ENCODE assay signal across 9 cellular contexts in genomic region chr16:56547120-56547948, GRCh38. TPM values are rescaled to one million over a fixed set of nuclear protein-coding genes. Genes with fewer than 3 reads are reported as not detected.
DNase-seq lines count a peak whose midpoint lies in the region; ATAC-seq, FAIRE-seq and TF ChIP-seq lines count a peak whose summit lies in the region.
"Had no signal": no experiment of that assay in that cellular context is flagged by ENCODE, and none has a peak within 500 bp of the region (broad histone marks: within the 10 kb centered on the region; RNA-seq: fewer than 3 reads in every experiment).

No MANE protein-coding gene starts in this region.

- peak overlapping the region; percentile 58 for H3K4me3 Mint-ChIP-seq in WTC11
- H3K4me3 Mint-ChIP-seq in natural killer cell treated with Interleukin-12 subunit alpha and Interleukin-12 subunit beta and Interleukin-15 and Interleukin-18, amount 100 ng/mL, for 72 hours = no peak overlapping the region

- peak overlapping the region; percentile 40 for H3K4me2 ChIP-seq in HepG2 (ENCODE audit: low read depth, low read length)

- H3K27me3 ChIP-seq in HepG2 (ENCODE audit: control insufficient read depth in 1 of 2, insufficient read depth in 2 of 2, low read length in 2 of 2) = peaks cover 0 to 14% of the 10 kb centered on the region in 2 experiments; a peak in 2 of 5 replicates
- no peaks in the 10 kb centered on the region for H3K27me3 ChIP-seq in right lobe of liver
- H3K27me3 ChIP-seq: left lung had no signal

- intact Hi-C loops in HepG2 (cut with micrococcal nuclease; ENCODE audit: unreplicated experiment) (no loop called here), right lobe of liver (cut with DNase I) (no loop called here)

- peak overlapping the region; percentile 16 for H2AFZ ChIP-seq in HepG2 (ENCODE audit: low read length)

- DNase-seq in HepG2 (ENCODE audit: low spot score) = no peak
- DNase-seq in right lobe of liver = no peak
- DNase-seq in WTC11 (ENCODE audit: low spot score) = peak; percentile 32
- DNase-seq in iPS DF 4.7 (ENCODE audit: extremely low read depth, low spot score) = peak; percentile 71
- no peak for DNase-seq in natural killer cell treated with Interleukin-12 subunit alpha and Interleukin-12 subunit beta and Interleukin-15 and Interleukin-18, amount 100 ng/mL, for 72 hours (ENCODE audit: low spot score)
- DNase-seq in LoVo (ENCODE audit: low spot score) = no peak
- DNase-seq: left lung had no signal

- ATAC-seq in HepG2 = no peak; the same call in 2 of the 3 replicates
- ATAC-seq in right lobe of liver = no peak
- ATAC-seq in WTC11 = peak; percentile 90
- no peak for ATAC-seq in GM21360 (IDR thresholded peaks at IDR 0.05; ENCODE audit: unreplicated experiment)
- no peak for ATAC-seq in natural killer cell treated with Interleukin-12 subunit alpha and Interleukin-12 subunit beta and Interleukin-15 and Interleukin-18, amount 100 ng/mL, for 72 hours
- no peak for ATAC-seq in GM18502 (IDR thresholded peaks at IDR 0.05; ENCODE audit: poor library complexity, unreplicated experiment)
- ATAC-seq: left lung had no signal

- H3K4me3 ChIP-seq in HepG2 (replicated peaks in 1 of 3; ENCODE audit: insufficient read depth in 1 of 3, low read depth in 2 of 3, low read length in 3 of 3) = no peak overlapping the region
- H3K4me3 ChIP-seq in right lobe of liver = no peak overlapping the region
- H3K4me3 ChIP-seq: left lung had no signal

- H3K36me3 ChIP-seq in HepG2 (replicated peaks in 1 of 2; ENCODE audit: control insufficient read depth in 1 of 2, insufficient read depth in 2 of 2, low read length in 2 of 2) = no peaks in the 10 kb centered on the region
- H3K36me3 ChIP-seq in right lobe of liver = no peaks in the 10 kb centered on the region
- H3K36me3 ChIP-seq: left lung had no signal

- H3K79me2 ChIP-seq in HepG2 (ENCODE audit: insufficient read depth, low read length) = no peaks in the 10 kb centered on the region

- H3K9ac ChIP-seq in HepG2 (ENCODE audit: insufficient read depth, low read depth, low read length) = no peak overlapping the region

- TF ChIP-seq EP300 in HepG2 (IDR thresholded peaks at IDR 0.05; ENCODE audit: low read depth in 2 of 2, low read length in 2 of 2) = no peak
- no peak for TF ChIP-seq EP300 in HepG2 (CRISPR knock-in tag; IDR thresholded peaks at IDR 0.05; ENCODE audit: borderline replicate concordance)

- peak overlapping the region; percentile 98 for H3K27ac Mint-ChIP-seq in WTC11
- H3K27ac Mint-ChIP-seq in natural killer cell treated with Interleukin-12 subunit alpha and Interleukin-12 subunit beta and Interleukin-15 and Interleukin-18, amount 100 ng/mL, for 72 hours = no peak overlapping the region

- H3K9me3 Mint-ChIP-seq in WTC11 = no peaks in the 10 kb centered on the region
- no peaks in the 10 kb centered on the region for H3K9me3 Mint-ChIP-seq in natural killer cell treated with Interleukin-12 subunit alpha and Interleukin-12 subunit beta and Interleukin-15 and Interleukin-18, amount 100 ng/mL, for 72 hours

- no peaks in the 10 kb centered on the region for H3K36me3 Mint-ChIP-seq in WTC11
- no peaks in the 10 kb centered on the region for H3K36me3 Mint-ChIP-seq in natural killer cell treated with Interleukin-12 subunit alpha and Interleukin-12 subunit beta and Interleukin-15 and Interleukin-18, amount 100 ng/mL, for 72 hours

- H3K27ac ChIP-seq in HepG2 (ENCODE audit: extremely low read length, insufficient read depth, low read length) (no peak overlapping the region), right lobe of liver (no peak overlapping the region)
- H3K27ac ChIP-seq: left lung had no signal

- in situ Hi-C loops in HepG2 (cut with HindIII; ENCODE audit: extremely low pct_ligation_motif_present, low pct_unique_long_range_greater_than_20kb) = no loop called here

- H3K27me3 Mint-ChIP-seq in WTC11 (ENCODE audit: low read depth) = no peaks in the 10 kb centered on the region; the same call in 1 of the 2 replicates
- H3K27me3 Mint-ChIP-seq in natural killer cell treated with Interleukin-12 subunit alpha and Interleukin-12 subunit beta and Interleukin-15 and Interleukin-18, amount 100 ng/mL, for 72 hours = peaks cover 6 to 13% of the 10 kb centered on the region in 2 donors

- POLR2A ChIA-PET in HepG2 (lab: Yijun Ruan, JAX) = no interaction called here
- POLR2A ChIA-PET in WTC11 (lab: Charles Lee) = interaction anchor here (0.6 to 1.7 kb wide), 5 partner anchors 28 to 736 kb away, joined by 3 to 6 read pairs (median 3); partner anchors contain the start of genes BBS2 and MT1E

- H3K4me1 ChIP-seq in HepG2 (ENCODE audit: insufficient read depth, low read length) = peaks cover 68% of the 10 kb centered on the region
- H3K4me1 ChIP-seq in right lobe of liver = peaks cover 0 to 18% (median 6%) of the 10 kb centered on the region in 4 donors

- WGBS in HepG2 (ENCODE audit: low lambda C conversion rate) = 11% methylated on average over 12 of the region's 12 CpGs
- WGBS in right lobe of liver (ENCODE audit: insufficient coverage, low coverage, low lambda C conversion rate, missing lambda C conversion rate) = 43% methylated on average over 12 of the region's 12 CpGs

- TF ChIP-seq POLR2A in HepG2 (IDR thresholded peaks at IDR 0.05; ENCODE audit: insufficient read depth in 1 of 2, low read depth in 2 of 2, low read length in 2 of 2) = no peak
- TF ChIP-seq POLR2A in right lobe of liver (IDR thresholded peaks at IDR 0.05) = no peak

- FAIRE-seq in HepG2 (lab: Jason Lieb, UNC) = no peak

- no peak for TF ChIP-seq CTCF in HepG2 (CRISPR knock-in tag; IDR thresholded peaks at IDR 0.05)
- no peak for TF ChIP-seq CTCF in right lobe of liver (IDR thresholded peaks at IDR 0.05)
- no peak for TF ChIP-seq CTCF in WTC11 (IDR thresholded peaks at IDR 0.05)

- H3K4me1 Mint-ChIP-seq in WTC11 = peaks cover 34% of the 10 kb centered on the region
- H3K4me1 Mint-ChIP-seq in natural killer cell treated with Interleukin-12 subunit alpha and Interleukin-12 subunit beta and Interleukin-15 and Interleukin-18, amount 100 ng/mL, for 72 hours (ENCODE audit: low read depth in 2 of 2) = peaks cover 0 to 3% of the 10 kb centered on the region in 2 donors

- H3K9me3 ChIP-seq in HepG2 (ENCODE audit: low read length) (no peaks in the 10 kb centered on the region), right lobe of liver (no peaks in the 10 kb centered on the region)
- H3K9me3 ChIP-seq: left lung had no signal

- no peaks in the 10 kb centered on the region for H4K20me1 ChIP-seq in HepG2 (ENCODE audit: insufficient read depth, low read length)

- BruUV-seq in HepG2 (replicated peaks; lab: Mats Ljungman, UMichigan) = no TSS peak

- no peak for TF ChIP-seq RAD21 in HepG2 (CRISPR knock-in tag; IDR thresholded peaks at IDR 0.05)

- CTCF ChIA-PET in HepG2 (lab: Yijun Ruan, JAX; ENCODE audit: low intra/inter-chr PET ratio, low total read pairs) = no interaction called here
- CTCF ChIA-PET in WTC11 (lab: Charles Lee) = interaction anchor here (0.5 to 1.9 kb wide), 19 partner anchors 11 to 484 kb away, joined by 3 to 16 read pairs (median 4); partner anchors contain the start of genes NUDT21 and OGFOD1

RNA-seq across cellular contexts. Expression of gene MT4, which starts 17.5 kb away (rescaled TPM):
- not detected in 2 replicates for total RNA-seq in HepG2 (2016; rRNA removed; fragmentation: Illumina TruSeq; extraction: Trizol)
- total RNA-seq in HepG2 (2016; cell fraction: cytosol; rRNA removed; fragmentation: Illumina TruSeq; extraction: Trizol; ENCODE audit: low read depth) = not detected in 2 replicates
- total RNA-seq in HepG2 (2016; cell fraction: insoluble cytoplasmic fraction; rRNA removed; fragmentation: Illumina TruSeq; extraction: Trizol) = not detected in 2 replicates
- not detected in 2 replicates for total RNA-seq in HepG2 (2016; cell fraction: membrane; rRNA removed; fragmentation: Illumina TruSeq; extraction: Trizol)
- total RNA-seq in HepG2 (2016; cell fraction: nucleus; rRNA removed; fragmentation: Illumina TruSeq; extraction: Trizol) = not detected in 2 replicates
- polyA plus RNA-seq in HepG2 (2011; rRNA removed) = not detected in 2 replicates
- not detected in 2 replicates for polyA plus RNA-seq in HepG2 (2011; cell fraction: cytosol; rRNA removed)
- polyA plus RNA-seq in HepG2 (2011; cell fraction: nucleus; rRNA removed) = not detected in 2 replicates
- not detected in 2 replicates for polyA plus RNA-seq in HepG2 (2012)
- not detected in 2 replicates for polyA plus RNA-seq in HepG2 (2016; cell fraction: cytosol; fragmentation: Illumina TruSeq; extraction: Trizol; ENCODE audit: low read depth)
- polyA plus RNA-seq in HepG2 (2016; cell fraction: insoluble cytoplasmic fraction; fragmentation: Illumina TruSeq; extraction: Trizol; ENCODE audit: low read depth) = not detected in 2 replicates
- not detected in 2 replicates for polyA plus RNA-seq in HepG2 (2016; cell fraction: membrane; fragmentation: Illumina TruSeq; extraction: Trizol; ENCODE audit: low read depth)
- not detected in 2 replicates for polyA plus RNA-seq in HepG2 (2016; cell fraction: nucleus; fragmentation: Illumina TruSeq; extraction: Trizol; ENCODE audit: insufficient read depth, low read depth)
- polyA minus RNA-seq in HepG2 (2011; rRNA and poly(A)+ RNA removed; ENCODE audit: low replicate concordance) = not detected in 2 replicates
- not detected in 2 replicates for polyA minus RNA-seq in HepG2 (2011; cell fraction: cytosol; rRNA and poly(A)+ RNA removed)
- not detected in 2 replicates for polyA minus RNA-seq in HepG2 (2011; cell fraction: nucleus; rRNA and poly(A)+ RNA removed)
- total RNA-seq in right lobe of liver = not detected
- total RNA-seq in WTC11 (2021) = not detected in 3 replicates
- total RNA-seq in natural killer cell treated with Interleukin-12 subunit alpha and Interleukin-12 subunit beta and Interleukin-15 and Interleukin-18, amount 100 ng/mL, for 72 hours = not detected
- total RNA-seq: left lung had no signal

RNA-seq across cellular contexts. Expression of gene BBS2, which starts 27.5 kb away (rescaled TPM):
- total RNA-seq in HepG2 (2016; rRNA removed; fragmentation: Illumina TruSeq; extraction: Trizol) (59.7 and 63.5 TPM in 2 replicates), right lobe of liver (10 to 100 TPM in 4 of 6 experiments, 1 to 10 TPM in 2; 5.6 to 18.4 (median 10.5) TPM), WTC11 (2021) (19.1 to 25.7 TPM (median 24.1 TPM) in 3 replicates)
- total RNA-seq in HepG2 (2016; cell fraction: cytosol; rRNA removed; fragmentation: Illumina TruSeq; extraction: Trizol; ENCODE audit: low read depth) = 11.6 and 13.5 TPM in 2 replicates
- total RNA-seq in HepG2 (2016; cell fraction: insoluble cytoplasmic fraction; rRNA removed; fragmentation: Illumina TruSeq; extraction: Trizol) = 58.4 and 59.3 TPM in 2 replicates
- 13.6 and 15.7 TPM in 2 replicates for total RNA-seq in HepG2 (2016; cell fraction: membrane; rRNA removed; fragmentation: Illumina TruSeq; extraction: Trizol)
- total RNA-seq in HepG2 (2016; cell fraction: nucleus; rRNA removed; fragmentation: Illumina TruSeq; extraction: Trizol) = 42.3 and 45.1 TPM in 2 replicates
- polyA plus RNA-seq in HepG2 (2011; rRNA removed) = 58.2 and 68.3 TPM in 2 replicates
- polyA plus RNA-seq in HepG2 (2011; cell fraction: cytosol; rRNA removed) = 25.1 and 27.0 TPM in 2 replicates
- 95.3 and 104 TPM in 2 replicates for polyA plus RNA-seq in HepG2 (2011; cell fraction: nucleus; rRNA removed)
- polyA plus RNA-seq in HepG2 (2012) = 30.0 and 44.8 TPM in 2 replicates
- polyA plus RNA-seq in HepG2 (2016; cell fraction: cytosol; fragmentation: Illumina TruSeq; extraction: Trizol; ENCODE audit: low read depth) = 2.8 and 2.9 TPM in 2 replicates
- polyA plus RNA-seq in HepG2 (2016; cell fraction: insoluble cytoplasmic fraction; fragmentation: Illumina TruSeq; extraction: Trizol; ENCODE audit: low read depth) = 44.4 and 54.3 TPM in 2 replicates
- polyA plus RNA-seq in HepG2 (2016; cell fraction: membrane; fragmentation: Illumina TruSeq; extraction: Trizol; ENCODE audit: low read depth) = 3.6 and 5.8 TPM in 2 replicates
- 51.0 and 65.6 TPM in 2 replicates for polyA plus RNA-seq in HepG2 (2016; cell fraction: nucleus; fragmentation: Illumina TruSeq; extraction: Trizol; ENCODE audit: insufficient read depth, low read depth)
- polyA minus RNA-seq in HepG2 (2011; rRNA and poly(A)+ RNA removed; ENCODE audit: low replicate concordance) = 43.0 and 46.6 TPM in 2 replicates
- 29.7 and 39.9 TPM in 2 replicates for polyA minus RNA-seq in HepG2 (2011; cell fraction: cytosol; rRNA and poly(A)+ RNA removed)
- polyA minus RNA-seq in HepG2 (2011; cell fraction: nucleus; rRNA and poly(A)+ RNA removed) = 56.1 and 67.9 TPM in 2 replicates
- 10 to 100 TPM in 1 of 2 donors, 1 to 10 TPM in 1; 6.6 to 10.6 TPM for total RNA-seq in natural killer cell treated with Interleukin-12 subunit alpha and Interleukin-12 subunit beta and Interleukin-15 and Interleukin-18, amount 100 ng/mL, for 72 hours

RNA-seq across cellular contexts. Expression of gene MT3, which starts 42.0 kb away (rescaled TPM):
- total RNA-seq in HepG2 (2016; rRNA removed; fragmentation: Illumina TruSeq; extraction: Trizol) (not detected in 2 replicates), right lobe of liver (under 1 TPM in 1 of 6 experiments, not detected in 5; 0.62 TPM), WTC11 (2021) (0.71 to 1.2 TPM (median 0.77 TPM) in 3 replicates)
- not detected in 2 replicates for total RNA-seq in HepG2 (2016; cell fraction: cytosol; rRNA removed; fragmentation: Illumina TruSeq; extraction: Trizol; ENCODE audit: low read depth)
- total RNA-seq in HepG2 (2016; cell fraction: insoluble cytoplasmic fraction; rRNA removed; fragmentation: Illumina TruSeq; extraction: Trizol) = not detected in 2 replicates
- not detected in 2 replicates for total RNA-seq in HepG2 (2016; cell fraction: membrane; rRNA removed; fragmentation: Illumina TruSeq; extraction: Trizol)
- not detected in 2 replicates for total RNA-seq in HepG2 (2016; cell fraction: nucleus; rRNA removed; fragmentation: Illumina TruSeq; extraction: Trizol)
- polyA plus RNA-seq in HepG2 (2011; rRNA removed) = not detected in 2 replicates
- polyA plus RNA-seq in HepG2 (2011; cell fraction: cytosol; rRNA removed) = not detected in 2 replicates
- not detected in 2 replicates for polyA plus RNA-seq in HepG2 (2011; cell fraction: nucleus; rRNA removed)
- polyA plus RNA-seq in HepG2 (2012) = not detected in 2 replicates
- polyA plus RNA-seq in HepG2 (2016; cell fraction: cytosol; fragmentation: Illumina TruSeq; extraction: Trizol; ENCODE audit: low read depth) = not detected in 2 replicates
- polyA plus RNA-seq in HepG2 (2016; cell fraction: insoluble cytoplasmic fraction; fragmentation: Illumina TruSeq; extraction: Trizol; ENCODE audit: low read depth) = not detected in 2 replicates
- not detected in 2 replicates for polyA plus RNA-seq in HepG2 (2016; cell fraction: membrane; fragmentation: Illumina TruSeq; extraction: Trizol; ENCODE audit: low read depth)
- not detected in 2 replicates for polyA plus RNA-seq in HepG2 (2016; cell fraction: nucleus; fragmentation: Illumina TruSeq; extraction: Trizol; ENCODE audit: insufficient read depth, low read depth)
- polyA minus RNA-seq in HepG2 (2011; rRNA and poly(A)+ RNA removed; ENCODE audit: low replicate concordance) = not detected in 2 replicates
- not detected in 2 replicates for polyA minus RNA-seq in HepG2 (2011; cell fraction: cytosol; rRNA and poly(A)+ RNA removed)
- not detected in 2 replicates for polyA minus RNA-seq in HepG2 (2011; cell fraction: nucleus; rRNA and poly(A)+ RNA removed)
- total RNA-seq in natural killer cell treated with Interleukin-12 subunit alpha and Interleukin-12 subunit beta and Interleukin-15 and Interleukin-18, amount 100 ng/mL, for 72 hours = 1 to 10 TPM in 1 of 2 donors, under 1 TPM in 1; 0.70 to 4.2 TPM
- total RNA-seq: left lung had no signal

Comparison
In these comparisons a context has a peak if more than half of its experiments do, and no peak if none do; other contexts are left out.
1. DNase-seq: peak in WTC11 (single experiment) and iPS DF 4.7 (single experiment); none in HepG2 (single experiment), right lobe of liver (0 of 3), natural killer cell treated with Interleukin-12 subunit alpha and Interleukin-12 subunit beta and Interleukin-15 and Interleukin-18, amount 100 ng/mL, for 72 hours (single experiment) and LoVo (single experiment).
2. Of the 50 proteins assayed by ChIP-seq in both HepG2 and WTC11: peak only in HepG2: none; only in WTC11: AFF4 and FOXK1; in both: none; in neither: 48.